Comparison of ENCODE assay signal across 11 cellular contexts in genomic region chr4:168421671-168422070, GRCh38. TPM values are rescaled to one million over a fixed set of nuclear protein-coding genes. Genes with fewer than 3 reads are reported as not detected.
DNase-seq lines count a peak whose midpoint lies in the region; ATAC-seq, FAIRE-seq and TF ChIP-seq lines count a peak whose summit lies in the region.
"Had no signal": no experiment of that assay in that cellular context is flagged by ENCODE, and none has a peak within 500 bp of the region (broad histone marks: within the 10 kb centered on the region; RNA-seq: fewer than 3 reads in every experiment).

No MANE protein-coding gene starts in this region.

- H4K20me1 ChIP-seq in K562 (replicated peaks; ENCODE audit: control insufficient read depth, insufficient read depth, low read length) = peaks cover 4% of the 10 kb centered on the region; the same call in 1 of the 2 replicates

- no peaks in the 10 kb centered on the region for H3K27me3 ChIP-seq in K562 (ENCODE audit: control insufficient read depth in 2 of 2, insufficient read depth in 2 of 2, low read length in 2 of 2)
- H3K27me3 ChIP-seq: SJSA1 had no signal

- no peak overlapping the region for H3K4me3 ChIP-seq in K562
- H3K4me3 ChIP-seq: SJSA1 had no signal

- no peak overlapping the region for H3K9ac ChIP-seq in K562 (ENCODE audit: insufficient read depth in 1 of 2, low read depth in 2 of 2, low read length in 2 of 2)

- no peaks in the 10 kb centered on the region for H3K9me3 ChIP-seq in K562 (replicated peaks; ENCODE audit: control insufficient read depth, insufficient read depth, low read depth, low read length)
- H3K9me3 ChIP-seq: SJSA1 had no signal

- no peak overlapping the region for H3K27ac ChIP-seq in K562 (ENCODE audit: extremely low read depth, low read depth, low read length)
- H3K27ac ChIP-seq: SJSA1 had no signal

- H3K4me2 ChIP-seq in K562 (ENCODE audit: insufficient read depth, low read length) = no peak overlapping the region

- CTCF ChIA-PET in K562 (lab: Yijun Ruan, JAX; ENCODE audit: low intra/inter-chr PET ratio) = no interaction called here

- peak; percentile 92 for FAIRE-seq in HTR-8/SVneo (lab: Jason Lieb, UNC)
- peak; percentile 48 for FAIRE-seq in K562 (lab: Jason Lieb, UNC)
- FAIRE-seq: H1 had no signal

- TF ChIP-seq EP300 in K562 (IDR thresholded peaks at IDR 0.05; ENCODE audit: low read length) = peak; percentile 59

- no peaks in the 10 kb centered on the region for H3K9me1 ChIP-seq in K562 (ENCODE audit: control insufficient read depth, insufficient read depth, low read length)

- no peaks in the 10 kb centered on the region for H3K36me3 ChIP-seq in K562 (ENCODE audit: control insufficient read depth, insufficient read depth, low read length)

- ATAC-seq in GM19395 (IDR thresholded peaks at IDR 0.05; ENCODE audit: unreplicated experiment) (peak; percentile 73), K562 (peak; percentile 89), HG03457 (IDR thresholded peaks at IDR 0.05; ENCODE audit: unreplicated experiment) (no peak), GM18511 (IDR thresholded peaks at IDR 0.05; ENCODE audit: unreplicated experiment) (no peak), HG02678 (IDR thresholded peaks at IDR 0.05; ENCODE audit: unreplicated experiment) (no peak)

- 0% methylated on average over 7 of the region's 7 CpGs for WGBS in K562 (ENCODE audit: insufficient coverage, low coverage, missing lambda C conversion rate)

- 0 out of 4 replicates have a peak, but pooled peaks of 1 of the 2 experiments have one; percentile 25 for TF ChIP-seq RAD21 in K562 (CRISPR knock-in tag; conservative IDR thresholded peaks at IDR 0.05 in 1 of 2, IDR thresholded peaks at IDR 0.05 in 1 of 2)

- H3K4me1 ChIP-seq in K562 (replicated peaks in 1 of 2; ENCODE audit: control insufficient read depth in 2 of 2, insufficient read depth in 2 of 2, low read length in 2 of 2) = peaks cover 0 to 4% of the 10 kb centered on the region in 2 experiments; a peak in 2 of 5 replicates

- no peak for TF ChIP-seq CTCF in K562 (IDR thresholded peaks at IDR 0.05 in 2 of 3, conservative IDR thresholded peaks at IDR 0.05 in 1 of 3; ENCODE audit: insufficient read depth in 2 of 3, low read depth in 1 of 3, low read length in 3 of 3)

- POLR2A ChIA-PET in K562 (lab: Yijun Ruan, JAX) = no interaction called here

- DNase-seq in HTR-8/SVneo (ENCODE audit: insufficient read length, low spot score) = peak; percentile 20
- peak in 3 of 4 experiments; percentile 6 to 67 (median 25) for DNase-seq in K562 (ENCODE audit: extremely low read depth in 1 of 4, low spot score in 3 of 4)
- DNase-seq in mucosa of gallbladder (ENCODE audit: low spot score) = peak; percentile 29
- no peak for DNase-seq in cortex of kidney (lab: John Stamatoyannopoulos, UW)
- DNase-seq: MM.1S had no signal

- intact Hi-C loops in K562 (cut with micrococcal nuclease) = no loop called here

- H3K79me2 ChIP-seq in K562 (ENCODE audit: control insufficient read depth, insufficient read depth, low read length) = no peaks in the 10 kb centered on the region

- BruUV-seq in K562 (replicated peaks; lab: Mats Ljungman, UMichigan) = no TSS peak

- no peak for TF ChIP-seq POLR2A in K562 (conservative IDR thresholded peaks at IDR 0.05)

- in situ Hi-C loops in K562 (cut with MboI) = no loop called here

- no peak overlapping the region for H2AFZ ChIP-seq in K562 (ENCODE audit: low read depth, low read length)

TF ChIP-seq in K562, 482 proteins besides CTCF, POLR2A, EP300 and RAD21 (continues in another document):
- peak; percentile 42; the same call in 1 of the 2 replicates for TF ChIP-seq SMARCC2 (IDR thresholded peaks at IDR 0.05; ENCODE audit: low read depth)
- peak; percentile 66 for TF ChIP-seq ZNF316 (IDR thresholded peaks at IDR 0.05)
- TF ChIP-seq JUN (IDR thresholded peaks at IDR 0.05; ENCODE audit: borderline replicate concordance, low read depth, low read length) = 0 out of 2 replicates have a peak, but pooled peaks have one; percentile 62
- no peak for TF ChIP-seq JUN (CRISPR knock-in tag; IDR thresholded peaks at IDR 0.05; ENCODE audit: borderline replicate concordance)
- peak; percentile 78 for TF ChIP-seq SOX6 (IDR thresholded peaks at IDR 0.05)
- peak; percentile 36 to 58; a peak in 2 of 4 replicates for TF ChIP-seq TRIM24 (IDR thresholded peaks at IDR 0.05)
- peak; percentile 78 for TF ChIP-seq C11orf30 (IDR thresholded peaks at IDR 0.05; ENCODE audit: low read depth)
- peak; percentile 86 for TF ChIP-seq CBFA2T3 (IDR thresholded peaks at IDR 0.05)
- peak; percentile 72 for TF ChIP-seq NCOR1 (IDR thresholded peaks at IDR 0.05)
- peak; percentile 21; the same call in 1 of the 2 replicates for TF ChIP-seq SMAD3 (CRISPR knock-in tag; conservative IDR thresholded peaks at IDR 0.05)
- peak; percentile 88 to 90 for TF ChIP-seq KDM1A (IDR thresholded peaks at IDR 0.05)
- TF ChIP-seq KLF16 (IDR thresholded peaks at IDR 0.05) = peak; percentile 59; the same call in 1 of the 2 replicates
- TF ChIP-seq HMGXB4 (CRISPR knock-in tag; IDR thresholded peaks at IDR 0.05) = no peak
- TF ChIP-seq GABPA (tag; conservative IDR thresholded peaks at IDR 0.05; ENCODE audit: low read depth) = 0 out of 2 replicates have a peak, but pooled peaks have one; percentile 26
- TF ChIP-seq PHF21A (IDR thresholded peaks at IDR 0.05; ENCODE audit: borderline replicate concordance, low read depth) = no peak
- peak; percentile 31; the same call in 1 of the 2 replicates for TF ChIP-seq GATA2 (CRISPR knock-in tag; IDR thresholded peaks at IDR 0.05)
- peak; percentile 84 for TF ChIP-seq TEAD4 (IDR thresholded peaks at IDR 0.05; ENCODE audit: low read length)
- TF ChIP-seq TEAD4 (CRISPR knock-in tag; IDR thresholded peaks at IDR 0.05; ENCODE audit: borderline replicate concordance) = no peak
- no peak for TF ChIP-seq HNRNPH1 (optimal IDR thresholded peaks at IDR 0.05; ENCODE audit: low read depth, low read length)
- TF ChIP-seq SMAD4 (CRISPR knock-in tag; conservative IDR thresholded peaks at IDR 0.05) = peak; percentile 63; the same call in 1 of the 2 replicates
- no peak for TF ChIP-seq ZNF395 (CRISPR knock-in tag; IDR thresholded peaks at IDR 0.05)
- peak in 1 of 2 experiments; percentile 57; a peak in 1 of 4 replicates for TF ChIP-seq HDAC1 (IDR thresholded peaks at IDR 0.05)
- TF ChIP-seq SMARCA4 (IDR thresholded peaks at IDR 0.05) = peak; percentile 88
- TF ChIP-seq HDAC2 (IDR thresholded peaks at IDR 0.05) = peak; percentile 74; the same call in 1 of the 2 replicates
- TF ChIP-seq NEUROD1 (IDR thresholded peaks at IDR 0.05; ENCODE audit: borderline replicate concordance, low read depth, low read length, partially characterized antibody) = peak; percentile 66
- TF ChIP-seq CREM (IDR thresholded peaks at IDR 0.05; ENCODE audit: low read depth) = peak; percentile 51
- TF ChIP-seq ZBED1 (IDR thresholded peaks at IDR 0.05) = no peak
- TF ChIP-seq FOXK2 (conservative IDR thresholded peaks at IDR 0.05 in 1 of 2, IDR thresholded peaks at IDR 0.05 in 1 of 2; ENCODE audit: low read depth in 2 of 2) = peak in 1 of 2 experiments; percentile 41; a peak in 2 of 4 replicates
- TF ChIP-seq ATF7 (IDR thresholded peaks at IDR 0.05) = peak; percentile 20; the same call in 1 of the 2 replicates

RNA-seq across cellular contexts. Expression of gene DDX60L, which starts 58.6 kb away (rescaled TPM):
- total RNA-seq in K562 (2011; cell fraction: chromatin; rRNA removed; ENCODE audit: low replicate concordance) = 1.5 and 3.8 TPM in 2 replicates
- total RNA-seq in K562 (2011; cell fraction: nucleolus; rRNA removed) = 0.50 and 1.1 TPM in 2 replicates
- 1.9 and 2.1 TPM in 2 replicates for total RNA-seq in K562 (2011; cell fraction: nucleoplasm; rRNA removed)
- total RNA-seq in K562 (2014; rRNA removed) (1.2 and 2.0 TPM in 2 replicates), K562 (2014; rRNA removed; fragmentation: Illumina TruSeq; extraction: Trizol) (2.9 and 3.9 TPM in 2 replicates), K562 (2015; rRNA removed; fragmentation: Illumina TruSeq; extraction: Trizol) (2.8 and 3.3 TPM in 2 replicates), K562 (2021) (2.3 and 2.6 TPM in 2 replicates), mucosa of gallbladder (16.2 TPM)
- polyA plus RNA-seq in K562 (2011; rRNA removed) (0.24 and 0.40 TPM in 2 replicates), K562 (2014; fragmentation: Illumina TruSeq; extraction: Trizol) (2.9 and 3.0 TPM in 2 replicates), K562 (2014; fragmentation: Nextera tagmentation; extraction: Ambion mirVana) (1 to 10 TPM; 1.3 to 2.5 TPM), K562 (2014; rRNA removed) (1.8 and 3.0 TPM in 2 replicates)
- 0.09 and 0.22 TPM in 2 replicates for polyA plus RNA-seq in K562 (2011; cell fraction: cytosol; rRNA removed)
- 0.23 and 0.29 TPM in 2 replicates for polyA plus RNA-seq in K562 (2011; cell fraction: nucleus; rRNA removed)
- 2.3 and 7.1 TPM in 2 replicates for polyA plus RNA-seq in K562 (2012)
- 0.24 and 0.35 TPM in 2 replicates for polyA minus RNA-seq in K562 (2011; rRNA and poly(A)+ RNA removed)
- polyA minus RNA-seq in K562 (2011; cell fraction: cytosol; rRNA and poly(A)+ RNA removed) = not detected in 2 replicates
- 0.11 and 0.40 TPM in 2 replicates for polyA minus RNA-seq in K562 (2011; cell fraction: nucleus; rRNA and poly(A)+ RNA removed)

Comparison
In these comparisons a context has a peak if more than half of its experiments do, and no peak if none do; other contexts are left out.
1. ATAC-seq: peak in GM19395 (single experiment) and K562 (single experiment); none in HG03457 (single experiment), GM18511 (single experiment) and HG02678 (single experiment).